ENCODE assay signal across 18 cellular contexts in genomic region chr9:85514256-85514655, GRCh38.
DNase-seq lines count a peak whose midpoint lies in the region; ATAC-seq and TF ChIP-seq lines count a peak whose summit lies in the region.
"Had no signal": no experiment of that assay in that cellular context is flagged by ENCODE, and none has a peak within 500 bp of the region (broad histone marks: within the 10 kb centered on the region; RNA-seq: fewer than 3 reads in every experiment).

No MANE protein-coding gene starts in this region.

- H3K27me3 ChIP-seq in MG63 (no peaks in the 10 kb centered on the region), uterus (no peaks in the 10 kb centered on the region)

- DNase-seq in ELF-1 (ENCODE audit: low read depth, low spot score) (peak; percentile 45), MG63 (peak; percentile 52), epithelial cell of esophagus (ENCODE audit: low read depth) (peak; percentile 95), left kidney (ENCODE audit: low read depth, low spot score) (peak; percentile 46), uterus (no peak), NCI-H748 treated with DMSO at 0.1 percent for 48 hours (lab: John Stamatoyannopoulos, UW) (no peak), GM10248 (ENCODE audit: extremely low spot score) (no peak)
- DNase-seq: 8988T; Calu3; CD4-positive, alpha-beta memory T cell; DMS53; GOT3; HFFc6; NCI-H1436; NCI-H2029 treated with DMSO at 0.1 percent for 48 hours; NCI-H774; PC-9 had no signal

- CTCF ChIA-PET in GM10248 (lab: Yijun Ruan, JAX) = no interaction called here

- TF ChIP-seq CTCF in epithelial cell of esophagus (IDR thresholded peaks at IDR 0.05; ENCODE audit: insufficient read depth, low read depth, low read length, missing control alignments) (no peak), uterus (IDR thresholded peaks at IDR 0.05) (no peak), GM10248 (IDR thresholded peaks at IDR 0.05; ENCODE audit: control extremely low read depth, extremely low read depth, low read depth, missing control alignments) (no peak)

- POLR2A ChIA-PET in GM10248 (lab: Yijun Ruan, JAX) = no interaction called here

- intact Hi-C loops in uterus (cut with DNase I; ENCODE audit: low total_unique reads) = no loop called here

- H3K27ac ChIP-seq in uterus = no peak overlapping the region
- H3K27ac ChIP-seq: PC-9 had no signal

- H3K4me1 ChIP-seq in uterus = no peaks in the 10 kb centered on the region

- H3K4me3 ChIP-seq in MG63 (no peak overlapping the region), epithelial cell of esophagus (ENCODE audit: low read length) (no peak overlapping the region), uterus (no peak overlapping the region)
- H3K4me3 ChIP-seq: PC-9 had no signal

- no peak for ATAC-seq in HG02763 (IDR thresholded peaks at IDR 0.05; ENCODE audit: unreplicated experiment)

- H3K9me3 ChIP-seq in MG63 = no peaks in the 10 kb centered on the region
- no peaks in the 10 kb centered on the region for H3K9me3 ChIP-seq in uterus

- TF ChIP-seq POLR2A in uterus (IDR thresholded peaks at IDR 0.05) = no peak

- no peaks in the 10 kb centered on the region for H3K36me3 ChIP-seq in MG63
- H3K36me3 ChIP-seq in uterus = no peaks in the 10 kb centered on the region

Comparison
In these comparisons a context has a peak if more than half of its experiments do, and no peak if none do; other contexts are left out.
1. DNase-seq: peak in ELF-1 (single experiment), MG63 (single experiment), epithelial cell of esophagus (single experiment) and left kidney (single experiment); none in uterus (0 of 2), NCI-H748 treated with DMSO at 0.1 percent for 48 hours (single experiment) and GM10248 (single experiment).